15 cellular contexts compared by ENCODE assay signal in the genomic region with DNA sequence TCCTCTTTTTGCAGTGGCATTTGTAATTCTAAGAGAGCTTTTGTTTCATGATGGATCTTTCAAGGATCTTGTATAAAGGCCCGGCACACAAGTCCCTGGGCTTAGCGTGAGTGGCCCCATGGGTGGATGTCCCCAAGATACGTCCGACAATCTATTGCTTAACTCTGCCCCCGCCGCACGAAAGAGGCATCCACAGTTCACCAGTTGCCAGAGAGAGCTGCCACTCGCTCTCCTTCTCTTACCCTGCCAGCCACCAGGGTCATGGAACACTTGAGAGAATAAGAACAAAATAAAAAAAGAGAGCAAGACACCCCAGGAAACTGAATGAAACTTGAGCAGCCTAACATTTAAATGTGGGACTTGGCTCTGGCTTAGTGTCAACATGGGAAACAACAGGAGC.
"Had no signal": no experiment of that assay in that cellular context is flagged by ENCODE, and none has a peak within 500 bp of the region (broad histone marks: within the 10 kb centered on the region; RNA-seq: fewer than 3 reads in every experiment).

No MANE protein-coding gene starts in this region.

- H3K36me3 ChIP-seq: lower lobe of right lung, stomach had no signal

- H3K4me3 ChIP-seq: stomach had no signal

- H3K9me3 Mint-ChIP-seq: natural killer cell treated with Interleukin-12 subunit alpha and Interleukin-12 subunit beta and Interleukin-15 and Interleukin-18, amount 100 ng/mL, for 72 hours; type B pancreatic cell had no signal

- H3K27me3 Mint-ChIP-seq: natural killer cell treated with Interleukin-12 subunit alpha and Interleukin-12 subunit beta and Interleukin-15 and Interleukin-18, amount 100 ng/mL, for 72 hours had no signal

- H3K27ac ChIP-seq: dorsolateral prefrontal cortex, lower lobe of right lung, stomach had no signal

- H3K36me3 Mint-ChIP-seq: memory B cell; natural killer cell treated with Interleukin-12 subunit alpha and Interleukin-12 subunit beta and Interleukin-15 and Interleukin-18, amount 100 ng/mL, for 72 hours; type B pancreatic cell had no signal

- ATAC-seq: natural killer cell treated with Interleukin-12 subunit alpha and Interleukin-12 subunit beta and Interleukin-15 and Interleukin-18, amount 100 ng/mL, for 72 hours had no signal

- H3K27me3 ChIP-seq: stomach had no signal

- H3K4me1 Mint-ChIP-seq: memory B cell had no signal

- H3K4me3 Mint-ChIP-seq: memory B cell; natural killer cell treated with Interleukin-12 subunit alpha and Interleukin-12 subunit beta and Interleukin-15 and Interleukin-18, amount 100 ng/mL, for 72 hours; type B pancreatic cell had no signal

- H3K9me3 ChIP-seq: lower lobe of right lung, stomach had no signal

- H3K27ac Mint-ChIP-seq: memory B cell; natural killer cell treated with Interleukin-12 subunit alpha and Interleukin-12 subunit beta and Interleukin-15 and Interleukin-18, amount 100 ng/mL, for 72 hours; type B pancreatic cell had no signal

- DNase-seq: cortex of kidney; dorsolateral prefrontal cortex; effector CD8-positive, alpha-beta T cell; foreskin melanocyte; hypothalamus; islet precursor cell; midbrain; small intestine; stimulated activated CD4-positive, alpha-beta T cell treated with anti-CD3 and anti-CD28 coated beads, Interleukin-12 subunit alpha, Interleukin-12 subunit beta, amount 100 ng/mL, for 4 hours; stimulated activated naive CD4-positive, alpha-beta T cell; stomach had no signal
